Comparison of ENCODE assay signal across 1 cellular context in the genomic region with DNA sequence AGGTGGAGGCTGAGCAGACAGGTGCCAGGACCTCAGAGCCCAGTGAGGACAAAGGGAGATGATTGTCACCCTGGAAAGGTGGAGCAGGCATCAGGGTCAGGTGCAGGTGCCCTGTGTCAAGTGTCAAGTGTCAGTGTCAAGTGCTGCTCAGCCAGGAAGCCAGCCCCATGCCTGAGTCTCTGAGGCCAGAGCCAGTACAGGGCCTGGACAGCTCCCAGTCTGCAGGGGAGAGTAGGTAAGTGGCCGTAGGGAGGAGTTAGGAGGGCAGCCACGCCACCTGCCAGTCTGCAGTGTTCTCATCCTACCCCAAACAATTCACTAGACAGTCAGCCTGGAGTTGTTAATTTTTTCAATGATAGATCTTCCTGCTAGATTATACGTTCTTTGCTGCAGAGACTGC.
TF ChIP-seq lines count a peak whose summit lies in the region.

No MANE protein-coding gene starts in this region.

TF ChIP-seq in Ishikawa, 13 proteins besides CTCF, POLR2A, EP300 and RAD21:
- TF ChIP-seq, protein P1, sequence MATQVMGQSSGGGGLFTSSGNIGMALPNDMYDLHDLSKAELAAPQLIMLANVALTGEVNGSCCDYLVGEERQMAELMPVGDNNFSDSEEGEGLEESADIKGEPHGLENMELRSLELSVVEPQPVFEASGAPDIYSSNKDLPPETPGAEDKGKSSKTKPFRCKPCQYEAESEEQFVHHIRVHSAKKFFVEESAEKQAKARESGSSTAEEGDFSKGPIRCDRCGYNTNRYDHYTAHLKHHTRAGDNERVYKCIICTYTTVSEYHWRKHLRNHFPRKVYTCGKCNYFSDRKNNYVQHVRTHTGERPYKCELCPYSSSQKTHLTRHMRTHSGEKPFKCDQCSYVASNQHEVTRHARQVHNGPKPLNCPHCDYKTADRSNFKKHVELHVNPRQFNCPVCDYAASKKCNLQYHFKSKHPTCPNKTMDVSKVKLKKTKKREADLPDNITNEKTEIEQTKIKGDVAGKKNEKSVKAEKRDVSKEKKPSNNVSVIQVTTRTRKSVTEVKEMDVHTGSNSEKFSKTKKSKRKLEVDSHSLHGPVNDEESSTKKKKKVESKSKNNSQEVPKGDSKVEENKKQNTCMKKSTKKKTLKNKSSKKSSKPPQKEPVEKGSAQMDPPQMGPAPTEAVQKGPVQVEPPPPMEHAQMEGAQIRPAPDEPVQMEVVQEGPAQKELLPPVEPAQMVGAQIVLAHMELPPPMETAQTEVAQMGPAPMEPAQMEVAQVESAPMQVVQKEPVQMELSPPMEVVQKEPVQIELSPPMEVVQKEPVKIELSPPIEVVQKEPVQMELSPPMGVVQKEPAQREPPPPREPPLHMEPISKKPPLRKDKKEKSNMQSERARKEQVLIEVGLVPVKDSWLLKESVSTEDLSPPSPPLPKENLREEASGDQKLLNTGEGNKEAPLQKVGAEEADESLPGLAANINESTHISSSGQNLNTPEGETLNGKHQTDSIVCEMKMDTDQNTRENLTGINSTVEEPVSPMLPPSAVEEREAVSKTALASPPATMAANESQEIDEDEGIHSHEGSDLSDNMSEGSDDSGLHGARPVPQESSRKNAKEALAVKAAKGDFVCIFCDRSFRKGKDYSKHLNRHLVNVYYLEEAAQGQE (IDR thresholded peaks at IDR 0.05; ENCODE audit: low read depth), result peak; percentile 58; the same call in 1 of the 2 replicates
- no peak for TF ChIP-seq TEAD4 (IDR thresholded peaks at IDR 0.05)
- no peak for TF ChIP-seq NFIC (IDR thresholded peaks at IDR 0.05)
- TF ChIP-seq EGR1 (IDR thresholded peaks at IDR 0.05), result no peak
- no peak for TF ChIP-seq CEBPB (IDR thresholded peaks at IDR 0.05)
- no peak for TF ChIP-seq USF1 (IDR thresholded peaks at IDR 0.05)
- TF ChIP-seq MAX (IDR thresholded peaks at IDR 0.05), result no peak
- no peak for TF ChIP-seq TCF12 (IDR thresholded peaks at IDR 0.05; ENCODE audit: low read depth)
- no peak for TF ChIP-seq TAF1 (IDR thresholded peaks at IDR 0.05; ENCODE audit: low read depth)
